Comparison of ENCODE assay signal across 10 cellular contexts in genomic region chr17:869567-870530, GRCh38.
DNase-seq lines count a peak whose midpoint lies in the region; ATAC-seq and TF ChIP-seq lines count a peak whose summit lies in the region.
"Had no signal": no experiment of that assay in that cellular context is flagged by ENCODE, and none has a peak within 500 bp of the region (broad histone marks: within the 10 kb centered on the region; RNA-seq: fewer than 3 reads in every experiment).

No MANE protein-coding gene starts in this region.

- peak overlapping the region; percentile 97 for H3K27ac Mint-ChIP-seq in HFFc6
- no peak overlapping the region for H3K27ac Mint-ChIP-seq in activated T-helper 2 cell treated with anti-CD3 and anti-CD28 coated beads, Interferon-gamma antibody, Interleukin-2, Interleukin-4, amounts not matched to agents 10 μg/mL and 5 μg/mL and 100 μg/mL, durations not matched to agents 14 hours and 24 hours and 36 hours
- H3K27ac Mint-ChIP-seq: activated T-cell treated with anti-CD3 and anti-CD28 coated beads, Interleukin-2, amount 50 U/mL, for 72 hours had no signal

- peaks cover 11% of the 10 kb centered on the region for H3K36me3 Mint-ChIP-seq in HFFc6 (ENCODE audit: low read depth)
- H3K36me3 Mint-ChIP-seq in activated T-helper 2 cell treated with anti-CD3 and anti-CD28 coated beads, Interferon-gamma antibody, Interleukin-2, Interleukin-4, amounts not matched to agents 10 μg/mL and 5 μg/mL and 100 μg/mL, durations not matched to agents 14 hours and 24 hours and 36 hours (ENCODE audit: low read depth): no peaks in the 10 kb centered on the region

- H3K36me3 ChIP-seq in breast epithelium (no peaks in the 10 kb centered on the region), thoracic aorta (no peaks in the 10 kb centered on the region)
- H3K36me3 ChIP-seq: SJSA1 had no signal

- ATAC-seq in thoracic aorta (ENCODE audit: insufficient number of reproducible peaks, low FRiP score, low read depth): peak; percentile 41
- no peak for ATAC-seq in GM18873 (IDR thresholded peaks at IDR 0.05; ENCODE audit: low FRiP score, unreplicated experiment)
- ATAC-seq: activated T-cell treated with anti-CD3 and anti-CD28 coated beads, Interleukin-2, amount 50 U/mL, for 72 hours had no signal

- H3K4me3 ChIP-seq in breast epithelium: peak overlapping the region in 2 of 3 donors; percentile 22 to 48
- H3K4me3 ChIP-seq in thoracic aorta: peak overlapping the region; percentile 60
- H3K4me3 ChIP-seq: SJSA1 had no signal

- peak overlapping the region; percentile 84 for H3K4me3 Mint-ChIP-seq in HFFc6
- no peak overlapping the region for H3K4me3 Mint-ChIP-seq in activated T-helper 2 cell treated with anti-CD3 and anti-CD28 coated beads, Interferon-gamma antibody, Interleukin-2, Interleukin-4, amounts not matched to agents 10 μg/mL and 5 μg/mL and 100 μg/mL, durations not matched to agents 14 hours and 24 hours and 36 hours (ENCODE audit: low read depth)
- H3K4me3 Mint-ChIP-seq: activated T-cell treated with anti-CD3 and anti-CD28 coated beads, Interleukin-2, amount 50 U/mL, for 72 hours had no signal

- intact Hi-C loops in breast epithelium (cut with DNase I; ENCODE audit: low total_unique reads): no loop called here
- intact Hi-C loops in activated T-helper 2 cell treated with anti-CD3 and anti-CD28 coated beads, Interferon-gamma antibody, Interleukin-2, Interleukin-4, amounts not matched to agents 10 μg/mL and 5 μg/mL and 100 μg/mL, durations not matched to agents 14 hours and 24 hours and 36 hours (cut with micrococcal nuclease): no loop called here

- peaks cover 4% of the 10 kb centered on the region; the same call in 1 of the 2 replicates for H3K27me3 Mint-ChIP-seq in HFFc6 (ENCODE audit: insufficient read depth)
- peaks cover 2% of the 10 kb centered on the region for H3K27me3 Mint-ChIP-seq in activated T-helper 2 cell treated with anti-CD3 and anti-CD28 coated beads, Interferon-gamma antibody, Interleukin-2, Interleukin-4, amounts not matched to agents 10 μg/mL and 5 μg/mL and 100 μg/mL, durations not matched to agents 14 hours and 24 hours and 36 hours (ENCODE audit: low read depth)

- TF ChIP-seq POLR2A in breast epithelium (IDR thresholded peaks at IDR 0.05): no peak

- H3K27me3 ChIP-seq in breast epithelium: no peaks in the 10 kb centered on the region
- no peaks in the 10 kb centered on the region for H3K27me3 ChIP-seq in thoracic aorta (replicated peaks; ENCODE audit: insufficient read depth)
- H3K27me3 ChIP-seq: SJSA1 had no signal

- TF ChIP-seq CTCF in HFFc6 (IDR thresholded peaks at IDR 0.05) (no peak), breast epithelium (IDR thresholded peaks at IDR 0.05) (no peak), thoracic aorta (IDR thresholded peaks at IDR 0.05) (no peak)

- H3K9me3 ChIP-seq in breast epithelium (no peaks in the 10 kb centered on the region), thoracic aorta (no peaks in the 10 kb centered on the region)
- H3K9me3 ChIP-seq: SJSA1 had no signal

- peaks cover 38% of the 10 kb centered on the region for H3K4me1 Mint-ChIP-seq in HFFc6 (ENCODE audit: low read depth)
- H3K4me1 Mint-ChIP-seq in activated T-helper 2 cell treated with anti-CD3 and anti-CD28 coated beads, Interferon-gamma antibody, Interleukin-2, Interleukin-4, amounts not matched to agents 10 μg/mL and 5 μg/mL and 100 μg/mL, durations not matched to agents 14 hours and 24 hours and 36 hours (ENCODE audit: low read depth): no peaks in the 10 kb centered on the region

- H3K9me3 Mint-ChIP-seq in HFFc6: no peaks in the 10 kb centered on the region
- peaks cover 5% of the 10 kb centered on the region for H3K9me3 Mint-ChIP-seq in activated T-helper 2 cell treated with anti-CD3 and anti-CD28 coated beads, Interferon-gamma antibody, Interleukin-2, Interleukin-4, amounts not matched to agents 10 μg/mL and 5 μg/mL and 100 μg/mL, durations not matched to agents 14 hours and 24 hours and 36 hours

- H3K4me1 ChIP-seq in breast epithelium (no peaks in the 10 kb centered on the region), thoracic aorta (ENCODE audit: control insufficient read depth in 1 of 2, low read depth in 2 of 2) (peaks cover 13 to 36% of the 10 kb centered on the region in 2 donors)
- H3K4me1 ChIP-seq: SJSA1 had no signal

- H3K27ac ChIP-seq in breast epithelium: peak overlapping the region; percentile 82 to 89
- H3K27ac ChIP-seq in thoracic aorta: peak overlapping the region; percentile 62 to 72
- H3K27ac ChIP-seq: SJSA1 had no signal

- peak; percentile 82 for DNase-seq in HFFc6
- DNase-seq in breast epithelium (ENCODE audit: low spot score in 2 of 2): peak in 1 of 2 donors; percentile 61
- DNase-seq in kidney tubule cell (ENCODE audit: low spot score): peak; percentile 95
- no peak for DNase-seq in thoracic aorta (ENCODE audit: low spot score)
- no peak for DNase-seq in NCI-H510A treated with DMSO at 0.1 percent for 48 hours (lab: John Stamatoyannopoulos, UW)
- no peak for DNase-seq in activated T-helper 2 cell treated with anti-CD3 and anti-CD28 coated beads, Interferon-gamma antibody, Interleukin-2, Interleukin-4, amounts not matched to agents 10 μg/mL and 5 μg/mL and 100 μg/mL, durations not matched to agents 14 hours and 24 hours and 36 hours (ENCODE audit: low spot score)
- no peak for DNase-seq in SKM-1 (lab: John Stamatoyannopoulos, UW; ENCODE audit: unreplicated experiment)
- DNase-seq: activated T-cell treated with anti-CD3 and anti-CD28 coated beads, Interleukin-2, amount 50 U/mL, for 72 hours had no signal

Comparison
In these comparisons a context has a peak if more than half of its experiments do, and no peak if none do; other contexts are left out.
1. DNase-seq: peak in HFFc6 (single experiment) and kidney tubule cell (single experiment); none in thoracic aorta (single experiment), NCI-H510A treated with DMSO at 0.1 percent for 48 hours (single experiment), activated T-helper 2 cell treated with anti-CD3 and anti-CD28 coated beads, Interferon-gamma antibody, Interleukin-2, Interleukin-4, amounts not matched to agents 10 μg/mL and 5 μg/mL and 100 μg/mL, durations not matched to agents 14 hours and 24 hours and 36 hours (single experiment) and SKM-1 (single experiment).